18 cellular contexts compared by ENCODE assay signal in genomic region chr18:70197042-70197441, GRCh38. TPM values are rescaled to one million over a fixed set of nuclear protein-coding genes. Genes with fewer than 3 reads are reported as not detected.
DNase-seq lines count a peak whose midpoint lies in the region; ATAC-seq, FAIRE-seq and TF ChIP-seq lines count a peak whose summit lies in the region.
"Had no signal": no experiment of that assay in that cellular context is flagged by ENCODE, and none has a peak within 500 bp of the region (broad histone marks: within the 10 kb centered on the region; RNA-seq: fewer than 3 reads in every experiment).

No MANE protein-coding gene starts in this region.

- no peak overlapping the region for H2AFZ ChIP-seq in IMR-90 (replicated peaks; ENCODE audit: low read length, poor library complexity)

- no peak overlapping the region for H4K5ac ChIP-seq in IMR-90 (ENCODE audit: low read depth, low read length)

- H2BK5ac ChIP-seq in IMR-90 (ENCODE audit: low read depth, low read length, poor library complexity, severe bottlenecking) = no peak overlapping the region

- no peak overlapping the region for H3K14ac ChIP-seq in IMR-90 (replicated peaks; ENCODE audit: low read depth, low read length)

- H2AK9ac ChIP-seq in IMR-90 (replicated peaks; ENCODE audit: low read depth, low read length, poor library complexity) = no peak overlapping the region

- H3K9me3 ChIP-seq in IMR-90 (ENCODE audit: control insufficient read depth, insufficient read depth, low read length) (no peaks in the 10 kb centered on the region), small intestine (ENCODE audit: control insufficient read depth, low read depth) (no peaks in the 10 kb centered on the region)
- H3K9me3 ChIP-seq: BLaER1, Peyer's patch had no signal

- no peak overlapping the region for H3K27ac ChIP-seq in IMR-90 (ENCODE audit: insufficient read depth, low read length)
- H3K27ac ChIP-seq in small intestine (ENCODE audit: low read depth in 1 of 2, low read length in 1 of 2) = no peak overlapping the region
- H3K27ac ChIP-seq: BLaER1, Peyer's patch had no signal

- no peaks in the 10 kb centered on the region for H3K27me3 ChIP-seq in IMR-90 (ENCODE audit: control insufficient read depth, insufficient read depth, low read length)
- H3K27me3 ChIP-seq in small intestine (ENCODE audit: control insufficient read depth in 2 of 2, insufficient read depth in 2 of 2, low read length in 2 of 2) = no peaks in the 10 kb centered on the region
- H3K27me3 ChIP-seq: BLaER1, Peyer's patch had no signal

- DNase-seq in EH (ENCODE audit: low read depth) (peak; percentile 7), IMR-90 (peak; percentile 16), fibroblast of villous mesenchyme (ENCODE audit: low read depth) (peak; percentile 10), small intestine (peak; percentile 27), NCI-H2227 treated with DMSO at 0.1 percent for 48 hours (lab: John Stamatoyannopoulos, UW) (no peak), cortex of kidney (lab: John Stamatoyannopoulos, UW) (no peak)
- DNase-seq in stimulated activated CD4-positive, alpha-beta T cell treated with anti-CD3 and anti-CD28 coated beads, Interleukin-15, amount 100 ng/mL, for 24 hours = no peak
- DNase-seq: CD8-positive, alpha-beta T cell; HCEC 1CT; KG1; NCI-H1436; NCI-H2029 treated with DMSO at 0.1 percent for 48 hours; NCI-H510A; Peyer's patch had no signal

- H3K36me3 ChIP-seq in IMR-90 (ENCODE audit: control insufficient read depth, insufficient read depth, low read length) = peaks cover 8% of the 10 kb centered on the region
- H3K36me3 ChIP-seq in small intestine (ENCODE audit: control insufficient read depth in 2 of 2, insufficient read depth in 2 of 2, low read length in 2 of 2) = peaks cover 4 to 5% of the 10 kb centered on the region in 2 donors

- no peak overlapping the region for H2BK15ac ChIP-seq in IMR-90 (ENCODE audit: low read depth, low read length)

- no peak overlapping the region for H3K4ac ChIP-seq in IMR-90 (ENCODE audit: low read depth, low read length)

- dilution Hi-C loops in IMR-90 (cut with HindIII; ENCODE audit: low sequenced_read_pairs, unreplicated experiment) = loop anchor here (25.0 kb wide), 1 partner anchor 240 kb away; no protein-coding TSS in a partner anchor

- H3K56ac ChIP-seq in IMR-90 (ENCODE audit: extremely low read depth, insufficient read depth, low read length) = no peak overlapping the region

- H3K4me1 ChIP-seq in IMR-90 (ENCODE audit: control insufficient read depth, insufficient read depth, low read length) = no peaks in the 10 kb centered on the region
- H3K4me1 ChIP-seq in small intestine (ENCODE audit: control insufficient read depth in 2 of 2, insufficient read depth in 1 of 2, low read depth in 1 of 2, low read length in 1 of 2) = no peaks in the 10 kb centered on the region
- H3K4me1 ChIP-seq: BLaER1, Peyer's patch had no signal

- POLR2A ChIA-PET in IMR-90 (lab: Charles Lee; ENCODE audit: unreplicated experiment) = no interaction called here

- H3K4me3 ChIP-seq in IMR-90 (ENCODE audit: insufficient read depth, low read depth, low read length) (no peak overlapping the region), fibroblast of villous mesenchyme (ENCODE audit: low read depth, low read length) (no peak overlapping the region), small intestine (ENCODE audit: low read depth in 1 of 2, low read length in 2 of 2) (no peak overlapping the region)
- H3K4me3 ChIP-seq: BLaER1, Peyer's patch had no signal

- TF ChIP-seq CTCF in IMR-90 (conservative IDR thresholded peaks at IDR 0.05; ENCODE audit: low read depth, low read length) = no peak
- TF ChIP-seq CTCF in fibroblast of villous mesenchyme (IDR thresholded peaks at IDR 0.05; ENCODE audit: insufficient read depth, low read depth, low read length) = no peak

- no peak overlapping the region for H2AK5ac ChIP-seq in IMR-90 (ENCODE audit: low read depth, low read length)

- H3K18ac ChIP-seq in IMR-90 (ENCODE audit: low read depth, low read length) = no peak overlapping the region

- no peaks in the 10 kb centered on the region for H3K9me1 ChIP-seq in IMR-90 (ENCODE audit: insufficient read depth, low read length)

- peaks cover 0 to 4% of the 10 kb centered on the region in 2 experiments; a peak in 2 of 4 replicates for H3K79me1 ChIP-seq in IMR-90 (ENCODE audit: low read depth in 1 of 2, low read length in 2 of 2)

- no peaks in the 10 kb centered on the region for H4K20me1 ChIP-seq in IMR-90 (ENCODE audit: insufficient read depth, low read length)
- H4K20me1 ChIP-seq: BLaER1 had no signal

- H3K9ac ChIP-seq in IMR-90 (ENCODE audit: low read depth, low read length) = no peak overlapping the region
- H3K9ac ChIP-seq: BLaER1 had no signal

- no TSS peak for BruUV-seq in IMR-90 (replicated peaks; lab: Mats Ljungman, UMichigan)

- no peak for TF ChIP-seq RAD21 in IMR-90 (IDR thresholded peaks at IDR 0.05; ENCODE audit: low read length)

- no peak overlapping the region for H2BK120ac ChIP-seq in IMR-90 (ENCODE audit: low read depth, low read length)

- whole genome bisulfite sequencing in IMR-90 (ENCODE audit: extremely low coverage in 2 of 2, insufficient read length in 1 of 2), 2 experiments = 80% methylated on average over 1 of the region's 6 CpGs; no CpG with 5 or more reads in 1 of the 2 experiments
- WGBS in small intestine, 3 donors = 78 to 89% (median 85%) methylated on average over 6 of the region's 6 CpGs

- H3K23ac ChIP-seq in IMR-90 (ENCODE audit: low read depth, low read length) = no peak overlapping the region

- no peak for TF ChIP-seq POLR2A in IMR-90 (IDR thresholded peaks at IDR 0.05; ENCODE audit: low read depth, low read length)

- H3K4me2 ChIP-seq in IMR-90 (ENCODE audit: low read depth, low read length) = no peak overlapping the region
- H3K4me2 ChIP-seq: BLaER1 had no signal

- H4K91ac ChIP-seq in IMR-90 (ENCODE audit: insufficient read depth, low read depth, low read length) = no peak overlapping the region

- ATAC-seq in IMR-90 (ENCODE audit: low read depth) = no peak
- ATAC-seq: CD8-positive, alpha-beta T cell; Right ventricle myocardium inferior had no signal

- H2BK20ac ChIP-seq in IMR-90 (ENCODE audit: low read depth, low read length) = no peak overlapping the region

- in situ Hi-C loops in IMR-90 (cut with MboI; ENCODE audit: low sequenced_read_pairs) = loop anchor here (5.0 kb wide), 1 partner anchor 235 kb away; no protein-coding TSS in a partner anchor

- H4K8ac ChIP-seq in IMR-90 (ENCODE audit: low read depth in 2 of 2, low read length in 2 of 2) = no peak overlapping the region

- no peak for FAIRE-seq in small intestine (lab: Jason Lieb, UNC)
- FAIRE-seq: G401.6, GM18507 had no signal

- CTCF ChIA-PET in IMR-90 (lab: Yijun Ruan, JAX) = interaction anchor here (2.2 kb wide), 1 partner anchor 256 kb away, joined by 6 read pairs; no protein-coding TSS in a partner anchor

- intact Hi-C loops in IMR-90 (cut with micrococcal nuclease) = no loop called here

TF ChIP-seq in IMR-90, 13 proteins besides CTCF, POLR2A, EP300 and RAD21:
- TF ChIP-seq CEBPB (IDR thresholded peaks at IDR 0.05; ENCODE audit: low read depth, low read length) = peak; percentile 27; the same call in 1 of the 2 replicates
- TF ChIP-seq SMC3 (IDR thresholded peaks at IDR 0.05; ENCODE audit: low read depth, low read length) = no peak

RNA-seq across cellular contexts. Expression of gene RTTN, which starts 8.4 kb away (rescaled TPM):
- total RNA-seq in IMR-90 (2012; rRNA removed) (19.9 and 21.9 TPM in 2 replicates), fibroblast of villous mesenchyme (15.1 and 24.2 TPM in 2 replicates)
- polyA plus RNA-seq in IMR-90 (2012; rRNA removed) (4.8 and 5.8 TPM in 2 replicates), small intestine (1 to 10 TPM in 2 of 3 donors, under 1 TPM in 1; 0.89 to 3.7 (median 1.1) TPM)
- 1.1 and 1.9 TPM in 2 replicates for polyA plus RNA-seq in IMR-90 (2012; cell fraction: cytosol; rRNA removed)
- 2.9 and 18.0 TPM in 2 replicates for polyA plus RNA-seq in IMR-90 (2012; cell fraction: nucleus; rRNA removed; ENCODE audit: low replicate concordance)

Comparison
In these comparisons a context has a peak if more than half of its experiments do, and no peak if none do; other contexts are left out.
1. DNase-seq: peak in EH (single experiment), IMR-90 (single experiment), fibroblast of villous mesenchyme (single experiment) and small intestine (single experiment); none in NCI-H2227 treated with DMSO at 0.1 percent for 48 hours (single experiment), cortex of kidney (single experiment) and stimulated activated CD4-positive, alpha-beta T cell treated with anti-CD3 and anti-CD28 coated beads, Interleukin-15, amount 100 ng/mL, for 24 hours (single experiment).